Comparison of ENCODE assay signal across 8 cellular contexts in genomic region chr22:29072193-29072978, GRCh38. TPM values are rescaled to one million over a fixed set of nuclear protein-coding genes. Genes with fewer than 3 reads are reported as not detected.
DNase-seq lines count a peak whose midpoint lies in the region; ATAC-seq and TF ChIP-seq lines count a peak whose summit lies in the region.

No MANE protein-coding gene starts in this region.

- no peak for DNase-seq in AG04449 (ENCODE audit: low read depth, low spot score)
- DNase-seq in NCI-H748 treated with DMSO at 0.1 percent for 48 hours (lab: John Stamatoyannopoulos, UW), result peak; percentile 51
- peak; percentile 47 to 68 for DNase-seq in activated CD8-positive, alpha-beta memory T cell treated with anti-CD3 and anti-CD28 coated beads for 1 hour (ENCODE audit: extremely low read depth in 1 of 2, low read depth in 1 of 2)
- peak; percentile 71 for DNase-seq in effector CD4-positive, alpha-beta T cell
- peak; percentile 60 to 78 for DNase-seq in lung microvascular endothelial cell (ENCODE audit: low read depth in 2 of 2)
- peak; percentile 46 to 77 (median 61) for DNase-seq in stimulated activated CD4-positive, alpha-beta T cell treated with anti-CD3 and anti-CD28 coated beads, TNF-alpha, amount 100 ng/mL, for 1 hour (ENCODE audit: low read depth in 3 of 3, low spot score in 1 of 3)

- TF ChIP-seq CTCF in AG04449 (IDR thresholded peaks at IDR 0.05; ENCODE audit: insufficient read depth, low read length, missing control alignments), result no peak

- peak overlapping the region; percentile 55 for H3K4me3 ChIP-seq in AG04449 (ENCODE audit: low read depth, low read length)

- CTCF ChIA-PET in AG04449 (lab: Yijun Ruan, JAX), result interaction anchor here (1.0 to 1.3 kb wide), 3 partner anchors 9 to 17 kb away, joined by 3 to 4 read pairs (median 3); no protein-coding TSS in a partner anchor

- POLR2A ChIA-PET in AG04449 (lab: Yijun Ruan, JAX), result no interaction called here

- ATAC-seq in GM19035 (IDR thresholded peaks at IDR 0.05; ENCODE audit: unreplicated experiment) (peak; percentile 87), HG03354 (IDR thresholded peaks at IDR 0.05; ENCODE audit: poor library complexity, severe bottlenecking, unreplicated experiment) (peak; percentile 83)

RNA-seq across cellular contexts. Expression of gene KREMEN1, which starts 0.4 kb away (rescaled TPM):
- total RNA-seq in lung microvascular endothelial cell, result 0.20 and 0.22 TPM in 2 replicates

RNA-seq across cellular contexts. Expression of gene C22orf31, which starts 10.8 kb away (rescaled TPM):
- total RNA-seq in lung microvascular endothelial cell, result not detected in 2 replicates
